Comparison of ENCODE assay signal across 1 cellular context in genomic region chr10:97539523-97540200, GRCh38.
TF ChIP-seq lines count a peak whose summit lies in the region.

No MANE protein-coding gene starts in this region.

TF ChIP-seq in IMR-90, 13 proteins besides CTCF, POLR2A, EP300 and RAD21:
- TF ChIP-seq RFX5 (IDR thresholded peaks at IDR 0.05; ENCODE audit: low read depth, low read length) (no peak), CHD1 (IDR thresholded peaks at IDR 0.05; ENCODE audit: low read depth, low read length) (no peak), RCOR1 (IDR thresholded peaks at IDR 0.05; ENCODE audit: insufficient replicate concordance, low read length) (peak; percentile 66), BHLHE40 (IDR thresholded peaks at IDR 0.05; ENCODE audit: low read depth, low read length) (no peak), MXI1 (IDR thresholded peaks at IDR 0.05; ENCODE audit: borderline replicate concordance, low read depth, low read length) (no peak), MAZ (IDR thresholded peaks at IDR 0.05; ENCODE audit: borderline replicate concordance, low read depth, low read length) (peak; percentile 72), CEBPB (IDR thresholded peaks at IDR 0.05; ENCODE audit: low read depth, low read length) (peak; percentile 83), NFE2L2 (IDR thresholded peaks at IDR 0.05; ENCODE audit: low read depth, low read length) (no peak), MAFK (IDR thresholded peaks at IDR 0.05; ENCODE audit: low read depth, low read length) (no peak), SMC3 (IDR thresholded peaks at IDR 0.05; ENCODE audit: low read depth, low read length) (no peak; the same call in 1 of the 2 replicates), FOS (IDR thresholded peaks at IDR 0.05; ENCODE audit: low read depth, low read length) (no peak)
- TF ChIP-seq, protein P1, sequence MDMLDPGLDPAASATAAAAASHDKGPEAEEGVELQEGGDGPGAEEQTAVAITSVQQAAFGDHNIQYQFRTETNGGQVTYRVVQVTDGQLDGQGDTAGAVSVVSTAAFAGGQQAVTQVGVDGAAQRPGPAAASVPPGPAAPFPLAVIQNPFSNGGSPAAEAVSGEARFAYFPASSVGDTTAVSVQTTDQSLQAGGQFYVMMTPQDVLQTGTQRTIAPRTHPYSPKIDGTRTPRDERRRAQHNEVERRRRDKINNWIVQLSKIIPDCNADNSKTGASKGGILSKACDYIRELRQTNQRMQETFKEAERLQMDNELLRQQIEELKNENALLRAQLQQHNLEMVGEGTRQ (IDR thresholded peaks at IDR 0.05; ENCODE audit: low read depth, low read length), result no peak
- TF ChIP-seq, protein P2, sequence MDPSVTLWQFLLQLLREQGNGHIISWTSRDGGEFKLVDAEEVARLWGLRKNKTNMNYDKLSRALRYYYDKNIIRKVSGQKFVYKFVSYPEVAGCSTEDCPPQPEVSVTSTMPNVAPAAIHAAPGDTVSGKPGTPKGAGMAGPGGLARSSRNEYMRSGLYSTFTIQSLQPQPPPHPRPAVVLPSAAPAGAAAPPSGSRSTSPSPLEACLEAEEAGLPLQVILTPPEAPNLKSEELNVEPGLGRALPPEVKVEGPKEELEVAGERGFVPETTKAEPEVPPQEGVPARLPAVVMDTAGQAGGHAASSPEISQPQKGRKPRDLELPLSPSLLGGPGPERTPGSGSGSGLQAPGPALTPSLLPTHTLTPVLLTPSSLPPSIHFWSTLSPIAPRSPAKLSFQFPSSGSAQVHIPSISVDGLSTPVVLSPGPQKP (IDR thresholded peaks at IDR 0.05; ENCODE audit: borderline replicate concordance, low read depth, low read length), result no peak
